In the genomic region with DNA sequence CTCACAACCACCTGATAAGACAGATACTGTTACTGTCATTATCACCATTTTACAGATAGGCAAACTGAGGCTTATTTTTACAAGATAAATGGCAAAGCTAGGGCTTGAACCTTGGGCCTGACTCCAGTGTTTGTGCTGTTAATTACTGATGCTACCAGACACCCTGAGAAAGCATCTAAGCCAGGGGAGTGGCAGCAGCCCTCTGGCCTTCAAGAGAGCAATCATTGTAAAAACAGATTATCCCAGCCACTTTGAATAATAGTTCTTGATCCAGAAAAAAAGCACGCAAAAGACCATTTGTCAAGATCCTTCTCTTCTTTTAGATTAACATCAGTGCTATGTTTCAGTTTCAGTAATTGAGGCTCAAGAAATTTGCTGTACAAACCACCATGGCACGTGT, we compare ENCODE assay signal across 16 cellular contexts.
DNase-seq lines count a peak whose midpoint lies in the region; ATAC-seq, FAIRE-seq and TF ChIP-seq lines count a peak whose summit lies in the region.
"Had no signal": no experiment of that assay in that cellular context is flagged by ENCODE, and none has a peak within 500 bp of the region (broad histone marks: within the 10 kb centered on the region; RNA-seq: fewer than 3 reads in every experiment).

No MANE protein-coding gene starts in this region.

- TF ChIP-seq EP300 in K562 (IDR thresholded peaks at IDR 0.05; ENCODE audit: low read length) = no peak

- POLR2A ChIA-PET in K562 (lab: Yijun Ruan, JAX) = no interaction called here

- TF ChIP-seq RAD21 in K562 (CRISPR knock-in tag; conservative IDR thresholded peaks at IDR 0.05 in 1 of 2, IDR thresholded peaks at IDR 0.05 in 1 of 2) = no peak

- DNase-seq in HFFc6 = no peak
- DNase-seq in K562 (ENCODE audit: extremely low read depth in 1 of 4, low spot score in 3 of 4) = no peak
- no peak for DNase-seq in stimulated activated CD4-positive, alpha-beta T cell treated with anti-CD3 and anti-CD28 coated beads, Interleukin-12 subunit alpha, Interleukin-12 subunit beta, amount 100 ng/mL, for 4 hours
- DNase-seq in NCI-H69 (lab: John Stamatoyannopoulos, UW) = no peak
- no peak for DNase-seq in stimulated activated CD8-positive, alpha-beta memory T cell treated with anti-CD3 and anti-CD28 coated beads, Interleukin-4, amount 100 ng/mL, for 48 hours
- DNase-seq: BE2C; CD4-positive, alpha-beta memory T cell; DMS79; GOT3; H9 had no signal

- H3K4me1 ChIP-seq in ACC112 (ENCODE audit: control insufficient read depth, insufficient read depth, low read length, unreplicated experiment) (peaks cover 39% of the 10 kb centered on the region), K562 (replicated peaks in 1 of 2; ENCODE audit: control insufficient read depth in 2 of 2, insufficient read depth in 2 of 2, low read length in 2 of 2) (no peaks in the 10 kb centered on the region)
- H3K4me1 ChIP-seq: BE2C had no signal

- no peaks in the 10 kb centered on the region for H4K20me1 ChIP-seq in K562 (replicated peaks; ENCODE audit: control insufficient read depth, insufficient read depth, low read length)

- no peaks in the 10 kb centered on the region for H3K36me3 Mint-ChIP-seq in HFFc6 (ENCODE audit: low read depth)
- no peaks in the 10 kb centered on the region for H3K36me3 Mint-ChIP-seq in nephron (ENCODE audit: low read depth)
- H3K36me3 Mint-ChIP-seq: CD4-positive, alpha-beta memory T cell had no signal

- no peak overlapping the region for H3K4me3 ChIP-seq in ACC112 (ENCODE audit: low read depth, low read length)
- no peak overlapping the region for H3K4me3 ChIP-seq in K562
- H3K4me3 ChIP-seq: GM12878 had no signal

- no peaks in the 10 kb centered on the region for H3K9me3 ChIP-seq in K562 (replicated peaks; ENCODE audit: control insufficient read depth, insufficient read depth, low read depth, low read length)
- H3K9me3 ChIP-seq: BE2C had no signal

- H3K9me3 Mint-ChIP-seq in HFFc6 = no peaks in the 10 kb centered on the region
- H3K9me3 Mint-ChIP-seq in nephron = no peaks in the 10 kb centered on the region
- H3K9me3 Mint-ChIP-seq: H9 had no signal

- H3K4me3 Mint-ChIP-seq in HFFc6 (no peak overlapping the region), nephron (no peak overlapping the region)
- H3K4me3 Mint-ChIP-seq: CD4-positive, alpha-beta memory T cell; H9 had no signal

- TF ChIP-seq CTCF in HFFc6 (IDR thresholded peaks at IDR 0.05) = no peak
- TF ChIP-seq CTCF in K562 (IDR thresholded peaks at IDR 0.05 in 2 of 3, conservative IDR thresholded peaks at IDR 0.05 in 1 of 3; ENCODE audit: insufficient read depth in 2 of 3, low read depth in 1 of 3, low read length in 3 of 3) = no peak
- TF ChIP-seq CTCF in nephron (IDR thresholded peaks at IDR 0.05; ENCODE audit: unreplicated experiment in 3 of 3) = no peak

- H3K9me1 ChIP-seq in K562 (ENCODE audit: control insufficient read depth, insufficient read depth, low read length) = no peaks in the 10 kb centered on the region

- BruUV-seq in K562 (replicated peaks; lab: Mats Ljungman, UMichigan) = no TSS peak

- in situ Hi-C loops in K562 (cut with MboI) = no loop called here

- no peak overlapping the region for H3K9ac ChIP-seq in K562 (ENCODE audit: insufficient read depth in 1 of 2, low read depth in 2 of 2, low read length in 2 of 2)

- H3K27ac ChIP-seq in ACC112 (ENCODE audit: low read depth, low read length) (peak overlapping the region; percentile 82; the same call in 1 of the 2 replicates), K562 (ENCODE audit: extremely low read depth, low read depth, low read length) (no peak overlapping the region)
- H3K27ac ChIP-seq: C4-2B had no signal

- intact Hi-C loops in K562 (cut with micrococcal nuclease) = no loop called here

- H2AFZ ChIP-seq in ACC112 (ENCODE audit: low read length, unreplicated experiment) (no peak overlapping the region), K562 (ENCODE audit: low read depth, low read length) (no peak overlapping the region)

- H3K27me3 Mint-ChIP-seq in HFFc6 (ENCODE audit: insufficient read depth) (peaks cover 12% of the 10 kb centered on the region), nephron (ENCODE audit: low read depth) (peaks cover 8% of the 10 kb centered on the region)

- H3K79me2 ChIP-seq in ACC112 (ENCODE audit: control insufficient read depth, insufficient read depth, low read length, unreplicated experiment) = no peaks in the 10 kb centered on the region
- H3K79me2 ChIP-seq in K562 (ENCODE audit: control insufficient read depth, insufficient read depth, low read length) = no peaks in the 10 kb centered on the region

- H3K4me1 Mint-ChIP-seq in HFFc6 (ENCODE audit: low read depth) = peaks cover 50% of the 10 kb centered on the region
- peaks cover 77% of the 10 kb centered on the region for H3K4me1 Mint-ChIP-seq in nephron
- H3K4me1 Mint-ChIP-seq: CD4-positive, alpha-beta memory T cell had no signal

- H3K27me3 ChIP-seq in ACC112 (ENCODE audit: insufficient read depth, low read length) = no peaks in the 10 kb centered on the region
- H3K27me3 ChIP-seq in K562 (ENCODE audit: control insufficient read depth in 2 of 2, insufficient read depth in 2 of 2, low read length in 2 of 2) = no peaks in the 10 kb centered on the region
- H3K27me3 ChIP-seq: BE2C had no signal

- no peak for ATAC-seq in K562
- ATAC-seq: GM12878 had no signal

- no peak overlapping the region for H3K4me2 ChIP-seq in K562 (ENCODE audit: insufficient read depth, low read length)

- CTCF ChIA-PET in K562 (lab: Yijun Ruan, JAX; ENCODE audit: low intra/inter-chr PET ratio) = no interaction called here

- H3K27ac Mint-ChIP-seq in HFFc6 = 0 out of 2 replicates have a peak overlapping the region, but pooled peaks have one; percentile 93
- H3K27ac Mint-ChIP-seq in nephron = peak overlapping the region; percentile 73 to 87 (median 86)
- H3K27ac Mint-ChIP-seq: CD4-positive, alpha-beta memory T cell had no signal

- H3K36me3 ChIP-seq in ACC112 (ENCODE audit: insufficient read depth, low read length) (no peaks in the 10 kb centered on the region), K562 (ENCODE audit: control insufficient read depth, insufficient read depth, low read length) (no peaks in the 10 kb centered on the region)
- H3K36me3 ChIP-seq: BE2C had no signal

- 0% methylated on average over 2 of the region's 2 CpGs for WGBS in K562 (ENCODE audit: insufficient coverage, low coverage, missing lambda C conversion rate)

- FAIRE-seq in K562 (lab: Jason Lieb, UNC) = no peak
- FAIRE-seq: A204.1, GM12878, GM18507 had no signal

- no peak for TF ChIP-seq POLR2A in K562 (conservative IDR thresholded peaks at IDR 0.05)

TF ChIP-seq in K562, 482 proteins besides CTCF, POLR2A, EP300 and RAD21:
- peak; percentile 37 for TF ChIP-seq RBM25 (IDR thresholded peaks at IDR 0.05; ENCODE audit: low read depth, low read length, severe bottlenecking)
- no peak for TF ChIP-seq ZNF133 (CRISPR knock-in tag; IDR thresholded peaks at IDR 0.05)
- TF ChIP-seq NUFIP1 (IDR thresholded peaks at IDR 0.05; ENCODE audit: partially characterized antibody) = no peak
- no peak for TF ChIP-seq BRCA1 (IDR thresholded peaks at IDR 0.05)
- no peak for TF ChIP-seq BRCA1 (CRISPR knock-in tag; IDR thresholded peaks at IDR 0.05)
TF ChIP-seq in K562: peak in this region for 1.
